In the genomic region with DNA sequence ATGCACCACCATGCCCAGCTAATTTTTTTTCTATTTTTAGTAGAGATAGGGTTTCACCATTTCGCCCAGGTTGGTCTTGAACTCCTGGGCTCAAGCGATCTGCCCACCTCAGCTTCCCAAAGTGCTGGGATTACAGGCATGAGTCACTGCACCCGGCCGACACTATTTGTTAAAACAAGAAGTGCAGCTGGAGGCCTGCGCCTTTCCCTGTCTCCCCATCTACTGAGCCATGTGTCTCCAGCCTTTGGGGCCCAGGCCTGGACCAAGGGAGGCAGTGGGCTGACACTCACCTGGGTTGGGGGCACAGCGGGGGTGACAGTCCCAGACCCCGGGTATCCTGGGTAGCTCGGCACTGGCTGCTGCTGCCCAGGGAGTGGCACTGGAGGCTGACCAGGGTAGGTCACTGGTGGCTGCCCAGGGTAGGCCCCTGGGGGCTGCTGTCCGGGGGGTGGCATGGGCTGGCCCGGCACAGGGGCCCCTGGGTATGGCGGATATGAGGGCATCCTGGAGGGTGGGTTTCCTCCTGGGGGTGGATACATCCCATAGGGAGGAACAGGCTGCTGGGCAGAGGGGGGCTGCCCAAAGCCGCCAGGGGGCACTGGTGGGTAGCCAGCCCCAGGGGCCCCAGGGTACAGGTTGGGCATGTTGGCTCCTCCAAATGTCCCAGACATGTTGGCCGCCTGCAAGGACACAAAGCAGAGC, we compare ENCODE assay signal across 10 cellular contexts. TPM values are rescaled to one million over a fixed set of nuclear protein-coding genes. Genes with fewer than 3 reads are reported as not detected.
A peak's percentile ranks its signal among the peaks of the same experiment; 100 is the strongest.
DNase-seq lines count a peak whose midpoint lies in the region; ATAC-seq and TF ChIP-seq lines count a peak whose summit lies in the region.
"Had no signal": no experiment of that assay in that cellular context is flagged by ENCODE, and none has a peak within 500 bp of the region (broad histone marks: within the 10 kb centered on the region; RNA-seq: fewer than 3 reads in every experiment).

No MANE protein-coding gene starts in this region.

- in situ Hi-C loops in gastrocnemius medialis (cut with MboI; ENCODE audit: low sequenced_read_pairs in 4 of 4) = no loop called here

- H3K36me3 ChIP-seq in gastrocnemius medialis (peaks cover 0 to 35% of the 10 kb centered on the region in 2 donors), mucosa of descending colon (ENCODE audit: low read depth) (no peaks in the 10 kb centered on the region)

- H3K27me3 ChIP-seq in dorsolateral prefrontal cortex (no peaks in the 10 kb centered on the region), gastrocnemius medialis (no peaks in the 10 kb centered on the region)

- no peak for TF ChIP-seq POLR2A in gastrocnemius medialis (IDR thresholded peaks at IDR 0.05)

- no peaks in the 10 kb centered on the region for H3K9me3 ChIP-seq in gastrocnemius medialis
- H3K9me3 ChIP-seq in mucosa of descending colon = no peaks in the 10 kb centered on the region

- peak overlapping the region in 37 of 59 donors; percentile 3 to 83 (median 53) for H3K27ac ChIP-seq in dorsolateral prefrontal cortex
- peak overlapping the region; percentile 71 to 92 (median 80) for H3K27ac ChIP-seq in gastrocnemius medialis

- intact Hi-C loops in dorsolateral prefrontal cortex (cut with DNase I) (no loop called here), gastrocnemius medialis (cut with DNase I; ENCODE audit: low total_unique reads) (no loop called here), mucosa of descending colon (cut with DNase I, micrococcal nuclease) (no loop called here)

- ATAC-seq in GM18502 (IDR thresholded peaks at IDR 0.05; ENCODE audit: poor library complexity, unreplicated experiment) (peak; percentile 60), gastrocnemius medialis (no peak), mucosa of descending colon (no peak)

- H3K4me1 ChIP-seq in gastrocnemius medialis (peaks cover 63 to 68% of the 10 kb centered on the region in 2 donors), mucosa of descending colon (ENCODE audit: low read depth) (peaks cover 58% of the 10 kb centered on the region)

- peak; percentile 20; the same call in 1 of the 2 replicates for TF ChIP-seq CTCF in LNCaP clone FGC (IDR thresholded peaks at IDR 0.05; ENCODE audit: control insufficient read depth, extremely low read depth, insufficient read depth)
- TF ChIP-seq CTCF in dorsolateral prefrontal cortex (IDR thresholded peaks at IDR 0.05 in 54 of 56, conservative IDR thresholded peaks at IDR 0.05 in 2 of 56; ENCODE audit: low read depth in 1 of 56, partially characterized antibody in 56 of 56) = no peak
- peak in 3 of 5 experiments; percentile 6 to 37 (median 22) for TF ChIP-seq CTCF in gastrocnemius medialis (IDR thresholded peaks at IDR 0.05 in 4 of 5, conservative IDR thresholded peaks at IDR 0.05 in 1 of 5)
- TF ChIP-seq CTCF in mucosa of descending colon (IDR thresholded peaks at IDR 0.05) = no peak

- H3K4me3 ChIP-seq in LNCaP clone FGC (ENCODE audit: low read depth, low read length) (no peak overlapping the region), dorsolateral prefrontal cortex (no peak overlapping the region), gastrocnemius medialis (no peak overlapping the region), mucosa of descending colon (no peak overlapping the region)

- DNase-seq in LNCaP clone FGC (ENCODE audit: low read depth) = no peak
- peak in 3 of 10 donors; percentile 18 to 32 (median 23) for DNase-seq in dorsolateral prefrontal cortex
- no peak for DNase-seq in gastrocnemius medialis
- DNase-seq in mucosa of descending colon = no peak
- DNase-seq in SK-N-DZ (ENCODE audit: low spot score) = no peak
- no peak for DNase-seq in NCI-H128 (lab: John Stamatoyannopoulos, UW; ENCODE audit: unreplicated experiment)
- no peak for DNase-seq in ecto neural progenitor cell (ENCODE audit: low spot score)

RNA-seq across cellular contexts. Expression of a gene that starts 36.3 kb away (rescaled TPM):
- 10 to 100 TPM in 3 of 120 experiments, 1 to 10 TPM in 115, not detected in 2; 1.1 to 15.2 (median 4.3) TPM for total RNA-seq in dorsolateral prefrontal cortex
- total RNA-seq in gastrocnemius medialis = 10 to 100 TPM in 1 of 4 donors, 1 to 10 TPM in 3; 4.6 to 16.1 (median 6.9) TPM
- 10 to 100 TPM in 2 of 3 donors, 1 to 10 TPM in 1; 3.2 to 15.1 (median 11.8) TPM for total RNA-seq in mucosa of descending colon
- not detected in 2 replicates for polyA plus RNA-seq in SK-N-DZ (2014; cell fraction: cytosol; rRNA removed)
- not detected in 2 replicates for polyA plus RNA-seq in SK-N-DZ (2014; cell fraction: nucleus; rRNA removed)
- total RNA-seq: activated T-cell treated with anti-CD3 and anti-CD28 coated beads, Interleukin-2, amount 50 U/mL, for 72 hours; mononuclear cell had no signal

RNA-seq across cellular contexts. Expression of a gene that starts 36.5 kb away (rescaled TPM):
- total RNA-seq in dorsolateral prefrontal cortex (100 to 1,000 TPM in 70 of 120 experiments, 10 to 100 TPM in 50; 47.9 to 162 (median 105) TPM), gastrocnemius medialis (100 to 1,000 TPM; 142 to 202 (median 173) TPM), mucosa of descending colon (100 to 1,000 TPM; 252 to 424 (median 367) TPM)
- polyA plus RNA-seq in SK-N-DZ (2014; cell fraction: cytosol; rRNA removed) = 1.2 and 1.7 TPM in 2 replicates
- polyA plus RNA-seq in SK-N-DZ (2014; cell fraction: nucleus; rRNA removed) = 0.92 and 1.2 TPM in 2 replicates

Comparison
In these comparisons a context has a peak if more than half of its experiments do, and no peak if none do; other contexts are left out.
1. CTCF ChIP-seq: peak in LNCaP clone FGC (single experiment) and gastrocnemius medialis (3 of 5); none in dorsolateral prefrontal cortex (0 of 56) and mucosa of descending colon (single experiment).